Comparison of ENCODE assay signal across 1 cellular context in genomic region chr2:139369423-139370409, GRCh38.
A peak's percentile ranks its signal among the peaks of the same experiment; 100 is the strongest.
TF ChIP-seq lines count a peak whose summit lies in the region.

No MANE protein-coding gene starts in this region.

TF ChIP-seq in HEK293, 187 proteins besides CTCF, POLR2A, EP300 and RAD21 (continued from another document and continues in another):
- TF ChIP-seq ZNF148 (tag by site-specific recombination; IDR thresholded peaks at IDR 0.05; ENCODE audit: borderline replicate concordance) (no peak), ZNF621 (tag by site-specific recombination; IDR thresholded peaks at IDR 0.05) (no peak), ZNF514 (tag by site-specific recombination; IDR thresholded peaks at IDR 0.05) (no peak), BCL11B (tag by site-specific recombination; IDR thresholded peaks at IDR 0.05; ENCODE audit: low read depth) (no peak), ZNF140 (tag by site-specific recombination; IDR thresholded peaks at IDR 0.05) (no peak), ZNF398 (tag by site-specific recombination; IDR thresholded peaks at IDR 0.05) (no peak), WT1 (tag by site-specific recombination; IDR thresholded peaks at IDR 0.05) (0 out of 2 replicates have a peak, but pooled peaks have one; percentile 21), HOXC10 (CRISPR knock-in tag; IDR thresholded peaks at IDR 0.05) (no peak), PRDM4 (tag by site-specific recombination; IDR thresholded peaks at IDR 0.05) (peak; percentile 96), ZNF768 (tag by site-specific recombination; IDR thresholded peaks at IDR 0.05) (no peak), ZNF585B (tag by site-specific recombination; IDR thresholded peaks at IDR 0.05) (no peak), ZNF830 (tag by site-specific recombination; IDR thresholded peaks at IDR 0.05; ENCODE audit: low read depth) (no peak), BCL6B (tag by site-specific recombination; IDR thresholded peaks at IDR 0.05) (no peak), ZBTB44 (tag by site-specific recombination; IDR thresholded peaks at IDR 0.05) (0 out of 2 replicates have a peak, but pooled peaks have one; percentile 22), ZNF426 (tag by site-specific recombination; IDR thresholded peaks at IDR 0.05) (no peak), PRDM1 (tag by site-specific recombination; IDR thresholded peaks at IDR 0.05) (no peak), ZNF677 (tag by site-specific recombination; IDR thresholded peaks at IDR 0.05) (no peak), ZNF16 (tag by site-specific recombination; IDR thresholded peaks at IDR 0.05; ENCODE audit: low read depth) (no peak), SP3 (tag by site-specific recombination; IDR thresholded peaks at IDR 0.05) (no peak), PRDM6 (tag by site-specific recombination; IDR thresholded peaks at IDR 0.05) (0 out of 2 replicates have a peak, but pooled peaks have one; percentile 44), ZNF132 (tag by site-specific recombination; IDR thresholded peaks at IDR 0.05; ENCODE audit: borderline replicate concordance) (no peak), KLF17 (tag by site-specific recombination; IDR thresholded peaks at IDR 0.05) (no peak), ZNF266 (tag by site-specific recombination; IDR thresholded peaks at IDR 0.05; ENCODE audit: low read depth) (no peak), YY1 (tag by site-specific recombination; IDR thresholded peaks at IDR 0.05) (no peak), ZNF394 (tag by site-specific recombination; IDR thresholded peaks at IDR 0.05; ENCODE audit: borderline replicate concordance) (no peak), HOXA7 (CRISPR knock-in tag; IDR thresholded peaks at IDR 0.05; ENCODE audit: borderline replicate concordance) (no peak), ZNF510 (tag by site-specific recombination; IDR thresholded peaks at IDR 0.05; ENCODE audit: insufficient replicate concordance) (no peak), ZNF48 (tag by site-specific recombination; IDR thresholded peaks at IDR 0.05) (no peak), PBX3 (CRISPR knock-in tag; IDR thresholded peaks at IDR 0.05) (no peak), KLF8 (tag by site-specific recombination; IDR thresholded peaks at IDR 0.05) (no peak), SCRT1 (tag by site-specific recombination; IDR thresholded peaks at IDR 0.05; ENCODE audit: borderline replicate concordance) (0 out of 2 replicates have a peak, but pooled peaks have one; percentile 22), ZNF416 (tag by site-specific recombination; IDR thresholded peaks at IDR 0.05) (no peak), AEBP2 (tag by site-specific recombination; IDR thresholded peaks at IDR 0.05; ENCODE audit: borderline replicate concordance) (no peak), ZNF311 (tag by site-specific recombination; IDR thresholded peaks at IDR 0.05; ENCODE audit: borderline replicate concordance) (no peak), ELK4 (IDR thresholded peaks at IDR 0.05; ENCODE audit: borderline replicate concordance, low read depth, low read length) (no peak), ZNF341 (tag by site-specific recombination; IDR thresholded peaks at IDR 0.05; ENCODE audit: low read depth) (no peak), ZNF843 (tag by site-specific recombination; IDR thresholded peaks at IDR 0.05) (peak; percentile 72), ZNF473 (tag by site-specific recombination; IDR thresholded peaks at IDR 0.05) (no peak), ZNF292 (tag by site-specific recombination; IDR thresholded peaks at IDR 0.05; ENCODE audit: borderline replicate concordance, low read depth) (no peak), ZNF624 (tag by site-specific recombination; IDR thresholded peaks at IDR 0.05) (no peak), ZNF548 (tag by site-specific recombination; IDR thresholded peaks at IDR 0.05) (no peak), OVOL3 (tag by site-specific recombination; IDR thresholded peaks at IDR 0.05) (no peak), IKZF3 (tag by site-specific recombination; IDR thresholded peaks at IDR 0.05) (no peak), ZNF555 (tag by site-specific recombination; conservative IDR thresholded peaks at IDR 0.05) (no peak), ZNF121 (tag by site-specific recombination; IDR thresholded peaks at IDR 0.05) (no peak), ZNF350 (tag by site-specific recombination; IDR thresholded peaks at IDR 0.05) (no peak), ZEB2 (tag by site-specific recombination; IDR thresholded peaks at IDR 0.05) (no peak), FEZF1 (tag by site-specific recombination; IDR thresholded peaks at IDR 0.05) (peak; percentile 60), ZIC2 (tag by site-specific recombination; IDR thresholded peaks at IDR 0.05) (peak; percentile 23; the same call in 1 of the 2 replicates)
